23 cellular contexts compared by ENCODE assay signal in genomic region chrX:19626230-19626629, GRCh38.
DNase-seq lines count a peak whose midpoint lies in the region; ATAC-seq, FAIRE-seq and TF ChIP-seq lines count a peak whose summit lies in the region.
"Had no signal": no experiment of that assay in that cellular context is flagged by ENCODE, and none has a peak within 500 bp of the region (broad histone marks: within the 10 kb centered on the region; RNA-seq: fewer than 3 reads in every experiment).

No MANE protein-coding gene starts in this region.

- H3K79me2 ChIP-seq in HCT116 (ENCODE audit: insufficient read depth, low read length), result no peaks in the 10 kb centered on the region

- no peak overlapping the region for H3K27ac ChIP-seq in HCT116 (ENCODE audit: low read depth, low read length)
- H3K27ac ChIP-seq: C4-2B, esophagus squamous epithelium, gastrocnemius medialis, prostate gland, SK-N-MC had no signal

- H3K36me3 ChIP-seq in HCT116 (ENCODE audit: control insufficient read depth in 1 of 2, insufficient read depth in 2 of 2, low read length in 2 of 2), result no peaks in the 10 kb centered on the region
- H3K36me3 ChIP-seq: esophagus squamous epithelium, gastrocnemius medialis, left ventricle myocardium inferior, prostate gland had no signal

- H3K4me1 ChIP-seq in HCT116 (ENCODE audit: control insufficient read depth in 1 of 2, insufficient read depth in 2 of 2, low read length in 2 of 2), result peaks cover 11 to 42% of the 10 kb centered on the region in 2 experiments
- H3K4me1 ChIP-seq: gastrocnemius medialis, prostate gland had no signal

- intact Hi-C loops in HCT116 (cut with micrococcal nuclease), result no loop called here
- intact Hi-C loops in activated T-helper 2 cell treated with anti-CD3 and anti-CD28 coated beads, Interferon-gamma antibody, Interleukin-2, Interleukin-4, amounts not matched to agents 10 μg/mL and 5 μg/mL and 100 μg/mL, durations not matched to agents 14 hours and 24 hours and 36 hours (cut with micrococcal nuclease), result loop anchor here (5.0 to 10.0 kb wide), 2 partner anchors 71 to 121 kb away; no protein-coding TSS in a partner anchor

- H3K9ac ChIP-seq in HCT116 (ENCODE audit: low read length), result no peak overlapping the region

- H3K4me3 ChIP-seq in HCT116 (replicated peaks in 1 of 2; ENCODE audit: low read depth in 1 of 2, low read length in 2 of 2), result no peak overlapping the region
- H3K4me3 ChIP-seq: esophagus squamous epithelium, gastrocnemius medialis, left ventricle myocardium inferior, prostate gland, SK-N-MC had no signal

- no peak overlapping the region for H2AFZ ChIP-seq in HCT116 (ENCODE audit: low read depth, low read length, poor library complexity, severe bottlenecking)

- H4K20me1 ChIP-seq in HCT116 (ENCODE audit: insufficient read depth), result no peaks in the 10 kb centered on the region

- TF ChIP-seq POLR2A in HCT116 (IDR thresholded peaks at IDR 0.05; ENCODE audit: borderline replicate concordance, extremely low read depth, insufficient read depth, insufficient read length), result no peak

- no peak for FAIRE-seq in urothelium cell line (lab: Jason Lieb, UNC)
- FAIRE-seq: GM18507 had no signal

- RAD21 ChIA-PET in HCT116 (lab: Charles Lee; ENCODE audit: low non-redundant PET in 1 of 2, low total read pairs in 2 of 2, uncharacterized antibody in 2 of 2, unreplicated experiment in 2 of 2), result no interaction called here

- peak overlapping the region; percentile 91 for H3K27ac Mint-ChIP-seq in activated T-cell treated with anti-CD3 and anti-CD28 coated beads, Interleukin-2, amount 50 U/mL, for 24 hours
- H3K27ac Mint-ChIP-seq in activated T-helper 2 cell treated with anti-CD3 and anti-CD28 coated beads, Interferon-gamma antibody, Interleukin-2, Interleukin-4, amounts not matched to agents 10 μg/mL and 5 μg/mL and 100 μg/mL, durations not matched to agents 14 hours and 24 hours and 36 hours, result peak overlapping the region; percentile 76
- H3K27ac Mint-ChIP-seq in naive thymus-derived CD8-positive, alpha-beta T cell, result peak overlapping the region in 6 of 10 donors; percentile 24 to 89 (median 69)

- H3K9me3 Mint-ChIP-seq in activated T-cell treated with anti-CD3 and anti-CD28 coated beads, Interleukin-2, amount 50 U/mL, for 24 hours, result no peaks in the 10 kb centered on the region
- H3K9me3 Mint-ChIP-seq in activated T-helper 2 cell treated with anti-CD3 and anti-CD28 coated beads, Interferon-gamma antibody, Interleukin-2, Interleukin-4, amounts not matched to agents 10 μg/mL and 5 μg/mL and 100 μg/mL, durations not matched to agents 14 hours and 24 hours and 36 hours, result no peaks in the 10 kb centered on the region
- no peaks in the 10 kb centered on the region for H3K9me3 Mint-ChIP-seq in naive thymus-derived CD8-positive, alpha-beta T cell
- H3K9me3 Mint-ChIP-seq: neural crest cell had no signal

- no peaks in the 10 kb centered on the region for H3K27me3 ChIP-seq in HCT116 (ENCODE audit: insufficient read depth, low read length)
- H3K27me3 ChIP-seq: esophagus squamous epithelium, gastrocnemius medialis had no signal

- H3K9me2 ChIP-seq in HCT116 (ENCODE audit: insufficient read depth), result no peaks in the 10 kb centered on the region

- BruUV-seq in HCT116 (replicated peaks; lab: Mats Ljungman, UMichigan), result no TSS peak

- TF ChIP-seq RAD21 in HCT116 (IDR thresholded peaks at IDR 0.05; ENCODE audit: low read depth), result no peak

- POLR2A ChIA-PET in HCT116 (lab: Charles Lee), result no interaction called here
- POLR2A ChIA-PET in naive thymus-derived CD8-positive, alpha-beta T cell (lab: Charles Lee), result no interaction called here

- no peak for DNase-seq in activated T-cell treated with anti-CD3 and anti-CD28 coated beads, Interleukin-2, amount 50 U/mL, for 24 hours
- no peak for DNase-seq in activated T-cell treated with anti-CD3 and anti-CD28 coated beads, Interleukin-2, amount 50 U/mL, for 1 hour
- DNase-seq in HCT116 (ENCODE audit: low read depth, low spot score) (no peak), urothelium cell line (ENCODE audit: low spot score) (no peak), DMS114 treated with DMSO at 0.1 percent for 48 hours (lab: John Stamatoyannopoulos, UW; ENCODE audit: unreplicated experiment) (no peak), anterior cingulate cortex (lab: John Stamatoyannopoulos, UW) (no peak)
- DNase-seq in activated T-helper 2 cell treated with anti-CD3 and anti-CD28 coated beads, Interferon-gamma antibody, Interleukin-2, Interleukin-4, amounts not matched to agents 10 μg/mL and 5 μg/mL and 100 μg/mL, durations not matched to agents 14 hours and 24 hours and 36 hours (ENCODE audit: low spot score), result no peak
- DNase-seq in naive thymus-derived CD8-positive, alpha-beta T cell, result no peak
- DNase-seq: effector CD4-positive, alpha-beta T cell; esophagus squamous epithelium; gastrocnemius medialis; HCEC 1CT; hippocampal formation; left ventricle myocardium inferior; midbrain; NCI-H146; NCI-H2171 treated with DMSO at 0.1 percent for 48 hours; NCI-H524 treated with DMSO at 0.1 percent for 48 hours had no signal

- TF ChIP-seq CTCF in HCT116 (IDR thresholded peaks at IDR 0.05 in 2 of 3, conservative IDR thresholded peaks at IDR 0.05 in 1 of 3; ENCODE audit: borderline replicate concordance in 1 of 3, insufficient read depth in 1 of 3, low read depth in 2 of 3, low read length in 2 of 3), result no peak

- H3K9me3 ChIP-seq in HCT116 (ENCODE audit: control insufficient read depth in 1 of 2, insufficient read depth in 1 of 2, low read depth in 1 of 2, low read length in 2 of 2), result no peaks in the 10 kb centered on the region
- H3K9me3 ChIP-seq: esophagus squamous epithelium, gastrocnemius medialis, left ventricle myocardium inferior, prostate gland had no signal

- H3K4me2 ChIP-seq in HCT116 (ENCODE audit: low read length), result peak overlapping the region; percentile 57

- H3K4me3 Mint-ChIP-seq in activated T-cell treated with anti-CD3 and anti-CD28 coated beads, Interleukin-2, amount 50 U/mL, for 24 hours, result no peak overlapping the region
- H3K4me3 Mint-ChIP-seq in activated T-helper 2 cell treated with anti-CD3 and anti-CD28 coated beads, Interferon-gamma antibody, Interleukin-2, Interleukin-4, amounts not matched to agents 10 μg/mL and 5 μg/mL and 100 μg/mL, durations not matched to agents 14 hours and 24 hours and 36 hours (ENCODE audit: low read depth), result no peak overlapping the region
- no peak overlapping the region for H3K4me3 Mint-ChIP-seq in naive thymus-derived CD8-positive, alpha-beta T cell
- H3K4me3 Mint-ChIP-seq: neural crest cell had no signal

- H3K4me1 Mint-ChIP-seq in activated T-cell treated with anti-CD3 and anti-CD28 coated beads, Interleukin-2, amount 50 U/mL, for 24 hours (ENCODE audit: low read depth), result peaks cover 79% of the 10 kb centered on the region
- peaks cover 54% of the 10 kb centered on the region for H3K4me1 Mint-ChIP-seq in activated T-helper 2 cell treated with anti-CD3 and anti-CD28 coated beads, Interferon-gamma antibody, Interleukin-2, Interleukin-4, amounts not matched to agents 10 μg/mL and 5 μg/mL and 100 μg/mL, durations not matched to agents 14 hours and 24 hours and 36 hours (ENCODE audit: low read depth)
- peaks cover 16 to 72% (median 50%) of the 10 kb centered on the region in 4 donors for H3K4me1 Mint-ChIP-seq in naive thymus-derived CD8-positive, alpha-beta T cell

- CTCF ChIA-PET in HCT116 (lab: Charles Lee), result no interaction called here

- peaks cover 6% of the 10 kb centered on the region for H3K27me3 Mint-ChIP-seq in activated T-cell treated with anti-CD3 and anti-CD28 coated beads, Interleukin-2, amount 50 U/mL, for 24 hours
- no peaks in the 10 kb centered on the region for H3K27me3 Mint-ChIP-seq in activated T-helper 2 cell treated with anti-CD3 and anti-CD28 coated beads, Interferon-gamma antibody, Interleukin-2, Interleukin-4, amounts not matched to agents 10 μg/mL and 5 μg/mL and 100 μg/mL, durations not matched to agents 14 hours and 24 hours and 36 hours (ENCODE audit: low read depth)
- no peaks in the 10 kb centered on the region for H3K27me3 Mint-ChIP-seq in naive thymus-derived CD8-positive, alpha-beta T cell

- ATAC-seq in HCT116, result no peak
- no peak for ATAC-seq in naive thymus-derived CD8-positive, alpha-beta T cell

- H3K36me3 Mint-ChIP-seq in activated T-cell treated with anti-CD3 and anti-CD28 coated beads, Interleukin-2, amount 50 U/mL, for 24 hours (ENCODE audit: low read depth), result peaks cover 31% of the 10 kb centered on the region
- peaks cover 14% of the 10 kb centered on the region for H3K36me3 Mint-ChIP-seq in activated T-helper 2 cell treated with anti-CD3 and anti-CD28 coated beads, Interferon-gamma antibody, Interleukin-2, Interleukin-4, amounts not matched to agents 10 μg/mL and 5 μg/mL and 100 μg/mL, durations not matched to agents 14 hours and 24 hours and 36 hours (ENCODE audit: low read depth)
- H3K36me3 Mint-ChIP-seq in naive thymus-derived CD8-positive, alpha-beta T cell, result peaks cover 0 to 67% (median 0%) of the 10 kb centered on the region in 3 donors

TF ChIP-seq in HCT116, 20 proteins besides CTCF, POLR2A, EP300 and RAD21:
- TF ChIP-seq ZNF274 (IDR thresholded peaks at IDR 0.05; ENCODE audit: low read depth, low read length), result no peak
- no peak for TF ChIP-seq ZBTB33 (IDR thresholded peaks at IDR 0.05; ENCODE audit: extremely low read depth, insufficient replicate concordance, low read length)
